In the genomic region with DNA sequence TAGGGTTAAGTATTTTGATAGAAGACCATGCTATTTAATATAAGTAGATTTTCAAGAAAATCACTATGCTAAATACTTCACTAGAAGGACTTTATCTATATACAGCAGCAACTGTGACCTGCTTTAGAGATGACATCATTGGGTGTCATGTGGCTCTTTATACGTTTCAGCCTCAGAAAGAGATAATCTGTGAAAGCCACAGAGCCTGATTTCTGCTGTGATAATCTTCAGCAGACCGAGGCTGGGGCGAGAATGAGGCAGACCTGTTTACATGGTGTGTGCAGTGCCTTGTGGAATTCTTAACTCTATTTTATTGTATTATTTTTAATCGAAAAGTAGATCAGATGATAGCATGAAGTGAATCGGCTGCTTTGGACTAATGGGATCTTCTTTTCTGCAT, we compare ENCODE assay signal across 19 cellular contexts.
DNase-seq lines count a peak whose midpoint lies in the region; ATAC-seq, FAIRE-seq and TF ChIP-seq lines count a peak whose summit lies in the region.
"Had no signal": no experiment of that assay in that cellular context is flagged by ENCODE, and none has a peak within 500 bp of the region (broad histone marks: within the 10 kb centered on the region; RNA-seq: fewer than 3 reads in every experiment).

No MANE protein-coding gene starts in this region.

- TF ChIP-seq POLR2A in K562 (conservative IDR thresholded peaks at IDR 0.05), result no peak

- H3K4me2 ChIP-seq in K562 (ENCODE audit: insufficient read depth, low read length), result no peak overlapping the region
- H3K4me2 ChIP-seq: A549 had no signal

- no peaks in the 10 kb centered on the region for H3K4me1 ChIP-seq in K562 (replicated peaks in 1 of 2; ENCODE audit: control insufficient read depth in 2 of 2, insufficient read depth in 2 of 2, low read length in 2 of 2)
- H3K4me1 ChIP-seq: A549 had no signal

- H3K27me3 ChIP-seq in K562 (ENCODE audit: control insufficient read depth in 2 of 2, insufficient read depth in 2 of 2, low read length in 2 of 2), result no peaks in the 10 kb centered on the region

- POLR2A ChIA-PET in K562 (lab: Yijun Ruan, JAX), result no interaction called here

- CTCF ChIA-PET in K562 (lab: Yijun Ruan, JAX; ENCODE audit: low intra/inter-chr PET ratio), result no interaction called here

- H4K20me1 ChIP-seq in K562 (replicated peaks; ENCODE audit: control insufficient read depth, insufficient read depth, low read length), result no peaks in the 10 kb centered on the region

- ATAC-seq in K562 (no peak), HG03095 (IDR thresholded peaks at IDR 0.05; ENCODE audit: unreplicated experiment) (no peak), HG03439 (IDR thresholded peaks at IDR 0.05; ENCODE audit: unreplicated experiment) (no peak)
- ATAC-seq: Panc1 had no signal

- in situ Hi-C loops in K562 (cut with MboI), result no loop called here

- TF ChIP-seq EP300 in K562 (IDR thresholded peaks at IDR 0.05; ENCODE audit: low read length), result no peak

- no TSS peak for BruUV-seq in K562 (replicated peaks; lab: Mats Ljungman, UMichigan)

- H3K9me3 ChIP-seq in K562 (replicated peaks; ENCODE audit: control insufficient read depth, insufficient read depth, low read depth, low read length), result no peaks in the 10 kb centered on the region
- H3K9me3 ChIP-seq: A549 had no signal

- no peaks in the 10 kb centered on the region for H3K36me3 ChIP-seq in K562 (ENCODE audit: control insufficient read depth, insufficient read depth, low read length)

- no peaks in the 10 kb centered on the region for H3K9me1 ChIP-seq in K562 (ENCODE audit: control insufficient read depth, insufficient read depth, low read length)

- WGBS in K562 (ENCODE audit: insufficient coverage, low coverage, missing lambda C conversion rate), result 0% methylated on average over 5 of the region's 5 CpGs

- no peak for TF ChIP-seq RAD21 in K562 (CRISPR knock-in tag; conservative IDR thresholded peaks at IDR 0.05 in 1 of 2, IDR thresholded peaks at IDR 0.05 in 1 of 2)

- TF ChIP-seq CTCF in D721Med (IDR thresholded peaks at IDR 0.05; ENCODE audit: insufficient read depth, missing control alignments) (no peak), K562 (IDR thresholded peaks at IDR 0.05 in 2 of 3, conservative IDR thresholded peaks at IDR 0.05 in 1 of 3; ENCODE audit: insufficient read depth in 2 of 3, low read depth in 1 of 3, low read length in 3 of 3) (no peak)

- H3K27ac ChIP-seq in K562 (ENCODE audit: extremely low read depth, low read depth, low read length), result no peak overlapping the region
- H3K27ac ChIP-seq: A549 had no signal

- H3K79me2 ChIP-seq in K562 (ENCODE audit: control insufficient read depth, insufficient read depth, low read length), result no peaks in the 10 kb centered on the region

- H3K4me3 ChIP-seq in K562, result no peak overlapping the region
- H3K4me3 ChIP-seq: A549, GM12878 had no signal

- FAIRE-seq in D721Med (lab: Jason Lieb, UNC), result peak; percentile 63
- no peak for FAIRE-seq in K562 (lab: Jason Lieb, UNC)
- FAIRE-seq: A549, GM12878 had no signal

- no peak overlapping the region for H2AFZ ChIP-seq in K562 (ENCODE audit: low read depth, low read length)

- DNase-seq in D721Med (ENCODE audit: insufficient read length, low spot score) (no peak), NCI-H69 (lab: John Stamatoyannopoulos, UW) (peak; percentile 5), K562 (ENCODE audit: extremely low read depth in 1 of 4, low spot score in 3 of 4) (no peak), occipital lobe (lab: John Stamatoyannopoulos, UW) (peak; percentile 7), GM19238 (ENCODE audit: insufficient read length, low spot score) (no peak), glomerular visceral epithelial cell (ENCODE audit: extremely low spot score) (no peak)
- DNase-seq: DMS 273 treated with DMSO at 0.1 percent for 48 hours; DMS79 treated with DMSO at 0.1 percent for 48 hours; NCI-H1092 treated with DMSO at 0.1 percent for 48 hours; NCI-H1436 treated with DMSO at 0.1 percent for 48 hours; NCI-H2029; NCI-H2171; NCI-H446 treated with DMSO at 0.1 percent for 48 hours; NK-92 treated with Interleukin-12 subunit alpha and Interleukin-12 subunit beta, amount 100 ng/mL, for 24 hours had no signal

- H3K9ac ChIP-seq in K562 (ENCODE audit: insufficient read depth in 1 of 2, low read depth in 2 of 2, low read length in 2 of 2), result no peak overlapping the region

- intact Hi-C loops in K562 (cut with micrococcal nuclease), result no loop called here

TF ChIP-seq in K562, 482 proteins besides CTCF, POLR2A, EP300 and RAD21:
- TF ChIP-seq RNF2 (IDR thresholded peaks at IDR 0.05), result no peak
- TF ChIP-seq, protein P1, sequence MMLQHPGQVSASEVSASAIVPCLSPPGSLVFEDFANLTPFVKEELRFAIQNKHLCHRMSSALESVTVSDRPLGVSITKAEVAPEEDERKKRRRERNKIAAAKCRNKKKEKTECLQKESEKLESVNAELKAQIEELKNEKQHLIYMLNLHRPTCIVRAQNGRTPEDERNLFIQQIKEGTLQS (IDR thresholded peaks at IDR 0.05), result 0 out of 2 replicates have a peak, but pooled peaks have one; percentile 17
- TF ChIP-seq, protein P1 (CRISPR knock-in tag; conservative IDR thresholded peaks at IDR 0.05), result no peak

Comparison
In these comparisons a context has a peak if more than half of its experiments do, and no peak if none do; other contexts are left out.
1. DNase-seq: peak in NCI-H69 (single experiment) and occipital lobe (single experiment); none in D721Med (single experiment), K562 (0 of 4), GM19238 (single experiment) and glomerular visceral epithelial cell (single experiment).